In genomic region chrX:27765718-27766117, GRCh38 we compare ENCODE assay signal across 21 cellular contexts. TPM values are rescaled to one million over a fixed set of nuclear protein-coding genes. Genes with fewer than 3 reads are reported as not detected.
A peak's percentile ranks its signal among the peaks of the same experiment; 100 is the strongest.
DNase-seq lines count a peak whose midpoint lies in the region; ATAC-seq and TF ChIP-seq lines count a peak whose summit lies in the region.
"Had no signal": no experiment of that assay in that cellular context is flagged by ENCODE, and none has a peak within 500 bp of the region (broad histone marks: within the 10 kb centered on the region; RNA-seq: fewer than 3 reads in every experiment).

No MANE protein-coding gene starts in this region.

- no peaks in the 10 kb centered on the region for H3K4me1 ChIP-seq in SK-N-SH (ENCODE audit: control insufficient read depth in 1 of 2, insufficient read depth in 2 of 2, low read depth in 1 of 2, low read length in 1 of 2)
- no peaks in the 10 kb centered on the region for H3K4me1 ChIP-seq in PC-9 (replicated peaks; ENCODE audit: insufficient read depth)
- H3K4me1 ChIP-seq: BE2C; BLaER1 treated with 17β-estradiol and CSF1 and Interleukin-3, amounts not matched to agents 10 nM and 100 nM; HAP-1 had no signal

- H2AFZ ChIP-seq in SK-N-SH (ENCODE audit: low read depth) (no peak overlapping the region), PC-9 (0 out of 2 replicates have a peak overlapping the region, but pooled peaks have one; percentile 58)

- no TSS peak for BruUV-seq in PC-9 (replicated peaks; lab: Mats Ljungman, UMichigan)

- H3K27ac ChIP-seq in SK-N-SH (ENCODE audit: low read depth in 2 of 2, low read length in 1 of 2) (no peak overlapping the region), PC-9 (no peak overlapping the region)
- H3K27ac ChIP-seq: 22Rv1; BLaER1 treated with 17β-estradiol and CSF1 and Interleukin-3, amounts not matched to agents 10 nM and 100 nM had no signal

- 28% methylated on average over 8 of the region's 12 CpGs for WGBS in SK-N-SH (ENCODE audit: low lambda C conversion rate)

- no peaks in the 10 kb centered on the region for H3K9me2 ChIP-seq in SK-N-SH
- no peaks in the 10 kb centered on the region for H3K9me2 ChIP-seq in PC-9 (ENCODE audit: insufficient read depth)

- no peak for TF ChIP-seq EP300 in SK-N-SH (IDR thresholded peaks at IDR 0.05; ENCODE audit: borderline replicate concordance in 1 of 2, low read depth in 1 of 2, low read length in 1 of 2)

- H3K4me3 ChIP-seq in SK-N-SH (ENCODE audit: low read depth in 2 of 2, low read length in 1 of 2): no peak overlapping the region; a peak in 1 of 4 replicates
- no peak overlapping the region; the same call in 1 of the 2 replicates for H3K4me3 ChIP-seq in PC-9
- H3K4me3 ChIP-seq: BLaER1 treated with 17β-estradiol and CSF1 and Interleukin-3, amounts not matched to agents 10 nM and 100 nM; HAP-1 had no signal

- POLR2A ChIA-PET in SK-N-SH (lab: Yijun Ruan, JAX): no interaction called here
- POLR2A ChIA-PET in PC-9 (lab: Charles Lee; ENCODE audit: unreplicated experiment): no interaction called here

- no peak for ATAC-seq in SK-N-SH treated with all-trans-retinoic acid at 6 μM for 48 hours
- no peak for ATAC-seq in sciatic nerve

- no peaks in the 10 kb centered on the region for H3K36me3 ChIP-seq in SK-N-SH (replicated peaks in 1 of 2; ENCODE audit: control insufficient read depth in 1 of 2, insufficient read depth in 2 of 2, low read length in 1 of 2)
- no peaks in the 10 kb centered on the region for H3K36me3 ChIP-seq in PC-9 (ENCODE audit: low read depth)
- H3K36me3 ChIP-seq: BE2C; BLaER1 treated with 17β-estradiol and CSF1 and Interleukin-3, amounts not matched to agents 10 nM and 100 nM; HAP-1 had no signal

- H3K9me3 ChIP-seq in SK-N-SH: no peaks in the 10 kb centered on the region
- no peaks in the 10 kb centered on the region for H3K9me3 ChIP-seq in PC-9 (ENCODE audit: insufficient read depth, low read depth)
- H3K9me3 ChIP-seq: BE2C, HAP-1 had no signal

- H3K79me2 ChIP-seq in SK-N-SH (ENCODE audit: insufficient read depth): no peaks in the 10 kb centered on the region
- H3K79me2 ChIP-seq in PC-9 (ENCODE audit: low read depth): no peaks in the 10 kb centered on the region

- H3F3A ChIP-seq in SK-N-SH (replicated peaks; ENCODE audit: insufficient read depth) (peaks cover 4% of the 10 kb centered on the region), PC-9 (ENCODE audit: insufficient read depth, low read depth) (no peaks in the 10 kb centered on the region)

- CTCF ChIA-PET in SK-N-SH (lab: Yijun Ruan, JAX) (no interaction called here), PC-9 (lab: Charles Lee) (no interaction called here)

- no peak for TF ChIP-seq CTCF in SK-N-SH (IDR thresholded peaks at IDR 0.05)
- TF ChIP-seq CTCF in PC-9 (conservative IDR thresholded peaks at IDR 0.05): no peak

- no peaks in the 10 kb centered on the region for H3K27me3 ChIP-seq in SK-N-SH (ENCODE audit: insufficient read depth)
- no peaks in the 10 kb centered on the region for H3K27me3 ChIP-seq in PC-9 (ENCODE audit: insufficient read depth, low read depth)
- H3K27me3 ChIP-seq: BE2C had no signal

- DNase-seq in SK-N-SH (no peak), LoVo (ENCODE audit: low spot score) (peak; percentile 1), PC-9 (no peak), DMS79 (lab: John Stamatoyannopoulos, UW) (no peak), HuH-7 (ENCODE audit: low spot score) (no peak), sciatic nerve (ENCODE audit: low spot score) (no peak), NCI-H2227 treated with DMSO at 0.1 percent for 48 hours (lab: John Stamatoyannopoulos, UW) (no peak)
- DNase-seq: ACHN; AML-193; BE2C; CD4-positive, alpha-beta memory T cell; COR-L47; DMS153; GF-D8; GOT3; HFFc6 had no signal

- intact Hi-C loops in PC-9 (cut with micrococcal nuclease; ENCODE audit: unreplicated experiment) (no loop called here), sciatic nerve (cut with DNase I) (no loop called here)

- H3K9ac ChIP-seq in SK-N-SH: no peak overlapping the region
- H3K9ac ChIP-seq: BLaER1 treated with 17β-estradiol and CSF1 and Interleukin-3, amounts not matched to agents 10 nM and 100 nM had no signal

- H3K4me2 ChIP-seq in SK-N-SH (peak overlapping the region; percentile 50; the same call in 1 of the 2 replicates), PC-9 (peak overlapping the region; percentile 55)
- H3K4me2 ChIP-seq: BLaER1 treated with 17β-estradiol and CSF1 and Interleukin-3, amounts not matched to agents 10 nM and 100 nM had no signal

- H4K20me1 ChIP-seq in SK-N-SH (ENCODE audit: insufficient read depth) (no peaks in the 10 kb centered on the region), PC-9 (ENCODE audit: insufficient read depth) (no peaks in the 10 kb centered on the region)
- H4K20me1 ChIP-seq: BLaER1 treated with 17β-estradiol and CSF1 and Interleukin-3, amounts not matched to agents 10 nM and 100 nM had no signal

- TF ChIP-seq RAD21 in SK-N-SH (IDR thresholded peaks at IDR 0.05; ENCODE audit: low read length): no peak

TF ChIP-seq in SK-N-SH, 30 proteins besides CTCF, POLR2A, EP300 and RAD21:
- TF ChIP-seq MEF2A (IDR thresholded peaks at IDR 0.05; ENCODE audit: borderline replicate concordance, low read depth): no peak
- TF ChIP-seq, protein P1, sequence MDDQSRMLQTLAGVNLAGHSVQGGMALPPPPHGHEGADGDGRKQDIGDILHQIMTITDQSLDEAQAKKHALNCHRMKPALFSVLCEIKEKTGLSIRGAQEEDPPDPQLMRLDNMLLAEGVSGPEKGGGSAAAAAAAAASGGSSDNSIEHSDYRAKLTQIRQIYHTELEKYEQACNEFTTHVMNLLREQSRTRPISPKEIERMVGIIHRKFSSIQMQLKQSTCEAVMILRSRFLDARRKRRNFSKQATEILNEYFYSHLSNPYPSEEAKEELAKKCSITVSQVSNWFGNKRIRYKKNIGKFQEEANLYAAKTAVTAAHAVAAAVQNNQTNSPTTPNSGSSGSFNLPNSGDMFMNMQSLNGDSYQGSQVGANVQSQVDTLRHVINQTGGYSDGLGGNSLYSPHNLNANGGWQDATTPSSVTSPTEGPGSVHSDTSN (IDR thresholded peaks at IDR 0.05): no peak

TF ChIP-seq in SK-N-SH treated with all-trans-retinoic acid at 6 μM for 48 hours, 23 proteins besides CTCF, POLR2A, EP300 and RAD21:
- TF ChIP-seq ISL1 (CRISPR knock-in tag; IDR thresholded peaks at IDR 0.05) (no peak), RARB (CRISPR knock-in tag; IDR thresholded peaks at IDR 0.05) (no peak), PPARA (CRISPR knock-in tag; IDR thresholded peaks at IDR 0.05; ENCODE audit: borderline replicate concordance) (no peak), ZFP3 (CRISPR knock-in tag; IDR thresholded peaks at IDR 0.05) (no peak), SNAI2 (CRISPR knock-in tag; IDR thresholded peaks at IDR 0.05) (no peak), BACH2 (CRISPR knock-in tag; IDR thresholded peaks at IDR 0.05; ENCODE audit: borderline replicate concordance) (no peak), CSRNP3 (CRISPR knock-in tag; IDR thresholded peaks at IDR 0.05) (no peak)
TF ChIP-seq in SK-N-SH treated with all-trans-retinoic acid at 6 μM for 48 hours: peak in this region for 0.

RNA-seq across cellular contexts. Expression of gene MAGEB10, which starts 42.1 kb away (rescaled TPM):
- not detected in 2 replicates for polyA plus RNA-seq in SK-N-SH (2012; rRNA removed)
- polyA plus RNA-seq in SK-N-SH (2012; cell fraction: cytosol; rRNA removed): not detected in 2 replicates
- not detected in 2 replicates for polyA plus RNA-seq in SK-N-SH (2012; cell fraction: nucleus; rRNA removed)
- not detected in 2 replicates for total RNA-seq in PC-9 (2021)
- not detected for total RNA-seq in sciatic nerve
- total RNA-seq: CD4-positive, alpha-beta memory T cell; G401; HFFc6 had no signal
- polyA plus RNA-seq: CD4-positive, alpha-beta memory T cell had no signal
